1 cellular context compared by ENCODE assay signal in genomic region chr3:56799251-56799882, GRCh38.
TF ChIP-seq lines count a peak whose summit lies in the region.

No MANE protein-coding gene starts in this region.

TF ChIP-seq in GM12878, 131 proteins besides CTCF, POLR2A, EP300 and RAD21 (continues in another document):
- no peak for TF ChIP-seq PBX3 (IDR thresholded peaks at IDR 0.05; ENCODE audit: insufficient replicate concordance, low read depth, low read length)
- TF ChIP-seq PKNOX1 (IDR thresholded peaks at IDR 0.05) = no peak; the same call in 1 of the 2 replicates
- TF ChIP-seq ZNF217 (IDR thresholded peaks at IDR 0.05) = no peak
- 0 out of 2 replicates have a peak, but pooled peaks have one; percentile 13 for TF ChIP-seq ZNF24 (IDR thresholded peaks at IDR 0.05)
- no peak for TF ChIP-seq TAF1 (IDR thresholded peaks at IDR 0.05; ENCODE audit: borderline replicate concordance, low read depth, low read length)
- peak; percentile 57; the same call in 1 of the 2 replicates for TF ChIP-seq NKRF (conservative IDR thresholded peaks at IDR 0.05)
- TF ChIP-seq MLLT1 (IDR thresholded peaks at IDR 0.05) = peak; percentile 97
- peak; percentile 86 for TF ChIP-seq YY1 (IDR thresholded peaks at IDR 0.05; ENCODE audit: low read depth, low read length)
- TF ChIP-seq ATF2 (IDR thresholded peaks at IDR 0.05; ENCODE audit: low read length) = no peak
- TF ChIP-seq E2F8 (IDR thresholded peaks at IDR 0.05; ENCODE audit: low read depth, partially characterized antibody) = no peak
- TF ChIP-seq CHD2 (IDR thresholded peaks at IDR 0.05; ENCODE audit: borderline replicate concordance, low read depth, low read length) = no peak
- TF ChIP-seq DPF2 (IDR thresholded peaks at IDR 0.05) = no peak
- TF ChIP-seq REST (IDR thresholded peaks at IDR 0.05; ENCODE audit: low read depth, low read length) = no peak
- TF ChIP-seq ZNF687 (IDR thresholded peaks at IDR 0.05) = peak; percentile 75
- no peak for TF ChIP-seq JUND (IDR thresholded peaks at IDR 0.05; ENCODE audit: low read depth, low read length)
- no peak for TF ChIP-seq ZNF592 (IDR thresholded peaks at IDR 0.05)
- no peak for TF ChIP-seq BACH1 (IDR thresholded peaks at IDR 0.05; ENCODE audit: borderline replicate concordance)
- no peak for TF ChIP-seq IRF5 (IDR thresholded peaks at IDR 0.05; ENCODE audit: borderline replicate concordance)
- peak; percentile 49 for TF ChIP-seq RELB (IDR thresholded peaks at IDR 0.05; ENCODE audit: low read depth)
- TF ChIP-seq TBL1XR1 (IDR thresholded peaks at IDR 0.05; ENCODE audit: low read depth, low read length) = no peak
- no peak for TF ChIP-seq POU2F2 (IDR thresholded peaks at IDR 0.05; ENCODE audit: borderline replicate concordance, low read depth, low read length)
